ENCODE assay signal across 8 cellular contexts in genomic region chr2:238203973-238204683, GRCh38. TPM values are rescaled to one million over a fixed set of nuclear protein-coding genes. Genes with fewer than 3 reads are reported as not detected.
A peak's percentile ranks its signal among the peaks of the same experiment; 100 is the strongest.
DNase-seq lines count a peak whose midpoint lies in the region; ATAC-seq, FAIRE-seq and TF ChIP-seq lines count a peak whose summit lies in the region.

No MANE protein-coding gene starts in this region.

- WGBS in esophagus, 2 donors, result 57% methylated on average over 18 of the region's 18 CpGs

- peak overlapping the region in 6 of 7 donors; percentile 93 to 97 (median 94) for H3K27ac Mint-ChIP-seq in CD4-positive, alpha-beta memory T cell
- peak overlapping the region; percentile 64; the same call in 1 of the 2 replicates for H3K27ac Mint-ChIP-seq in HFFc6
- H3K27ac Mint-ChIP-seq in progenitor cell of endocrine pancreas, result peak overlapping the region; percentile 70

- peak overlapping the region; percentile 79 for H3K27ac ChIP-seq in CD4-positive, alpha-beta memory T cell (ENCODE audit: low read depth, low read length)
- H3K27ac ChIP-seq in esophagus (ENCODE audit: low read depth in 2 of 2, low read length in 1 of 2), result peak overlapping the region; percentile 86 to 91

- H3K9me3 Mint-ChIP-seq in CD4-positive, alpha-beta memory T cell, result no peaks in the 10 kb centered on the region
- H3K9me3 Mint-ChIP-seq in HFFc6, result no peaks in the 10 kb centered on the region; the same call in 1 of the 2 replicates
- peaks cover 8% of the 10 kb centered on the region for H3K9me3 Mint-ChIP-seq in progenitor cell of endocrine pancreas (ENCODE audit: low read depth)

- CTCF ChIA-PET in CD4-positive, alpha-beta memory T cell (lab: Charles Lee; ENCODE audit: partially characterized antibody), result interaction anchor here (0.6 to 1.3 kb wide), 2 partner anchors 14 to 281 kb away, joined by 3 to 5 read pairs; no protein-coding TSS in a partner anchor
- CTCF ChIA-PET in HEK293T (lab: Yijun Ruan, JAX), result no interaction called here

- TF ChIP-seq CTCF in HFFc6 (IDR thresholded peaks at IDR 0.05) (no peak), progenitor cell of endocrine pancreas (IDR thresholded peaks at IDR 0.05; ENCODE audit: unreplicated experiment) (no peak)

- no peaks in the 10 kb centered on the region for H3K27me3 ChIP-seq in CD4-positive, alpha-beta memory T cell (ENCODE audit: insufficient read depth, low read length)
- H3K27me3 ChIP-seq in esophagus (ENCODE audit: control insufficient read depth in 1 of 2, insufficient read depth in 2 of 2, low read length in 2 of 2), result no peaks in the 10 kb centered on the region

- no peak; the same call in 2 of the 3 replicates for ATAC-seq in SK-N-SH treated with all-trans-retinoic acid at 6 μM for 48 hours

- peaks cover 25 to 42% (median 32%) of the 10 kb centered on the region in 4 donors for H3K4me1 Mint-ChIP-seq in CD4-positive, alpha-beta memory T cell
- peaks cover 27% of the 10 kb centered on the region for H3K4me1 Mint-ChIP-seq in HFFc6 (ENCODE audit: low read depth)
- H3K4me1 Mint-ChIP-seq in progenitor cell of endocrine pancreas (ENCODE audit: low read depth), result peaks cover 19% of the 10 kb centered on the region

- DNase-seq in CD4-positive, alpha-beta memory T cell, result peak in 1 of 5 donors; percentile 6
- DNase-seq in HFFc6 (no peak), progenitor cell of endocrine pancreas (ENCODE audit: low spot score, unreplicated experiment) (no peak), midbrain (lab: John Stamatoyannopoulos, UW) (no peak), HEK293T (ENCODE audit: extremely low spot score) (no peak), urothelium cell line (ENCODE audit: low spot score) (no peak)

- no peaks in the 10 kb centered on the region for H3K27me3 Mint-ChIP-seq in CD4-positive, alpha-beta memory T cell
- H3K27me3 Mint-ChIP-seq in HFFc6 (ENCODE audit: insufficient read depth) (no peaks in the 10 kb centered on the region), progenitor cell of endocrine pancreas (no peaks in the 10 kb centered on the region)

- intact Hi-C loops in CD4-positive, alpha-beta memory T cell (cut with micrococcal nuclease), result loop anchor here (1.0 to 5.0 kb wide), 7 partner anchors 27 to 532 kb away; partner anchors contain the start of genes HES6, PER2 and TRAF3IP1

- H3K36me3 Mint-ChIP-seq in CD4-positive, alpha-beta memory T cell, result peaks cover 3 to 17% of the 10 kb centered on the region in 2 donors
- H3K36me3 Mint-ChIP-seq in HFFc6 (ENCODE audit: low read depth) (peaks cover 19% of the 10 kb centered on the region), progenitor cell of endocrine pancreas (ENCODE audit: insufficient read depth) (peaks cover 1% of the 10 kb centered on the region)

- H3K9me3 ChIP-seq in CD4-positive, alpha-beta memory T cell (ENCODE audit: control insufficient read depth in 1 of 2, low read length in 2 of 2), result no peaks in the 10 kb centered on the region
- H3K9me3 ChIP-seq in esophagus (ENCODE audit: control insufficient read depth in 2 of 2, insufficient read depth in 1 of 2, low read depth in 1 of 2, low read length in 1 of 2), result no peaks in the 10 kb centered on the region

- H3K4me3 ChIP-seq in CD4-positive, alpha-beta memory T cell (ENCODE audit: low read length in 2 of 2), result peak overlapping the region in 1 of 2 donors; percentile 50
- H3K4me3 ChIP-seq in esophagus (ENCODE audit: low read depth in 1 of 2, low read length in 2 of 2), result peak overlapping the region; percentile 47 to 84

- H3K4me1 ChIP-seq in CD4-positive, alpha-beta memory T cell (ENCODE audit: insufficient read depth, low read length), result peaks cover 40% of the 10 kb centered on the region
- H3K4me1 ChIP-seq in esophagus (ENCODE audit: control insufficient read depth in 2 of 2, insufficient read depth in 2 of 2, low read length in 1 of 2), result peaks cover 2 to 4% of the 10 kb centered on the region in 2 donors

- H3K4me3 Mint-ChIP-seq in CD4-positive, alpha-beta memory T cell, result peak overlapping the region; percentile 78 to 89 (median 86)
- peak overlapping the region; percentile 71 for H3K4me3 Mint-ChIP-seq in HFFc6
- H3K4me3 Mint-ChIP-seq in progenitor cell of endocrine pancreas (ENCODE audit: low read depth), result peak overlapping the region; percentile 77

- no peaks in the 10 kb centered on the region for H3K36me3 ChIP-seq in CD4-positive, alpha-beta memory T cell (ENCODE audit: insufficient read depth, low read length)
- H3K36me3 ChIP-seq in esophagus (ENCODE audit: control insufficient read depth in 2 of 2, insufficient read depth in 2 of 2, low read length in 1 of 2), result no peaks in the 10 kb centered on the region

- POLR2A ChIA-PET in CD4-positive, alpha-beta memory T cell (lab: Charles Lee; ENCODE audit: partially characterized antibody), result interaction anchor here (0.5 to 2.8 kb wide), 9 partner anchors 13 to 545 kb away, joined by 3 to 15 read pairs (median 5); partner anchors contain the start of genes HES6 and SCLY
- POLR2A ChIA-PET in HEK293T (lab: Yijun Ruan, JAX), result interaction anchor here (0.5 to 3.1 kb wide), 9 partner anchors 9 to 494 kb away, joined by 3 to 11 read pairs (median 4); partner anchors contain the start of gene HES6

- no peak for FAIRE-seq in urothelium cell line (lab: Jason Lieb, UNC)

TF ChIP-seq in SK-N-SH treated with all-trans-retinoic acid at 6 μM for 48 hours, 23 proteins besides CTCF, POLR2A, EP300 and RAD21:
- TF ChIP-seq CSDC2 (CRISPR knock-in tag; IDR thresholded peaks at IDR 0.05), result 0 out of 2 replicates have a peak, but pooled peaks have one; percentile 3
- TF ChIP-seq, protein P1, sequence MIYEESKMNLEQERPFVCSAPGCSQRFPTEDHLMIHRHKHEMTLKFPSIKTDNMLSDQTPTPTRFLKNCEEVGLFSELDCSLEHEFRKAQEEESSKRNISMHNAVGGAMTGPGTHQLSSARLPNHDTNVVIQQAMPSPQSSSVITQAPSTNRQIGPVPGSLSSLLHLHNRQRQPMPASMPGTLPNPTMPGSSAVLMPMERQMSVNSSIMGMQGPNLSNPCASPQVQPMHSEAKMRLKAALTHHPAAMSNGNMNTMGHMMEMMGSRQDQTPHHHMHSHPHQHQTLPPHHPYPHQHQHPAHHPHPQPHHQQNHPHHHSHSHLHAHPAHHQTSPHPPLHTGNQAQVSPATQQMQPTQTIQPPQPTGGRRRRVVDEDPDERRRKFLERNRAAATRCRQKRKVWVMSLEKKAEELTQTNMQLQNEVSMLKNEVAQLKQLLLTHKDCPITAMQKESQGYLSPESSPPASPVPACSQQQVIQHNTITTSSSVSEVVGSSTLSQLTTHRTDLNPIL (CRISPR knock-in tag; IDR thresholded peaks at IDR 0.05; ENCODE audit: low read depth), result no peak
- TF ChIP-seq TCF4 (CRISPR knock-in tag; IDR thresholded peaks at IDR 0.05; ENCODE audit: borderline replicate concordance), result no peak
TF ChIP-seq in SK-N-SH treated with all-trans-retinoic acid at 6 μM for 48 hours: peak in this region for 1.

TF ChIP-seq in HEK293T, 16 proteins besides CTCF, POLR2A, EP300 and RAD21:
- TF ChIP-seq ZNF384 (IDR thresholded peaks at IDR 0.05) (no peak), FOXK2 (IDR thresholded peaks at IDR 0.05) (no peak), ELF4 (IDR thresholded peaks at IDR 0.05) (no peak), L3MBTL2 (conservative IDR thresholded peaks at IDR 0.05) (no peak), CTBP1 (IDR thresholded peaks at IDR 0.05; ENCODE audit: borderline replicate concordance) (no peak), SP1 (IDR thresholded peaks at IDR 0.05) (no peak), LEF1 (IDR thresholded peaks at IDR 0.05; ENCODE audit: borderline replicate concordance) (no peak), ARNT (IDR thresholded peaks at IDR 0.05) (no peak), FOXA1 (IDR thresholded peaks at IDR 0.05) (no peak), NFRKB (IDR thresholded peaks at IDR 0.05) (no peak), TARDBP (IDR thresholded peaks at IDR 0.05) (no peak), HDGF (IDR thresholded peaks at IDR 0.05; ENCODE audit: borderline replicate concordance) (no peak), FOXM1 (IDR thresholded peaks at IDR 0.05; ENCODE audit: borderline replicate concordance) (no peak), BHLHE40 (IDR thresholded peaks at IDR 0.05; ENCODE audit: borderline replicate concordance) (no peak)

RNA-seq across cellular contexts. Expression of gene ILKAP, which starts 0.6 kb away (rescaled TPM):
- total RNA-seq in CD4-positive, alpha-beta memory T cell, result 10 to 100 TPM; 78.2 to 87.8 TPM
- polyA plus RNA-seq in CD4-positive, alpha-beta memory T cell, result 10 to 100 TPM; 44.4 to 48.3 TPM
- total RNA-seq in HFFc6 (2021; fragmentation: NEBNext Ultra II Directional; extraction: Animal tissue kit (Norgen Biotek cat#: 25700)), result 10 to 100 TPM; 27.3 to 34.3 (median 28.6) TPM
- polyA plus RNA-seq in esophagus, result 10 to 100 TPM; 36.7 to 41.4 TPM
- total RNA-seq in progenitor cell of endocrine pancreas, result 50.3 and 56.3 TPM in 2 replicates

RNA-seq across cellular contexts. Expression of gene HES6, which starts 35.7 kb away (rescaled TPM):
- total RNA-seq in CD4-positive, alpha-beta memory T cell, result 1 to 10 TPM in 1 of 2 experiments, under 1 TPM in 1; 0.67 to 2.1 TPM
- polyA plus RNA-seq in CD4-positive, alpha-beta memory T cell, result 1 to 10 TPM in 1 of 2 donors, under 1 TPM in 1; 0.99 to 4.9 TPM
- 1 to 10 TPM in 2 of 6 experiments, under 1 TPM in 4; 0.47 to 1.0 (median 0.82) TPM for total RNA-seq in HFFc6 (2021; fragmentation: NEBNext Ultra II Directional; extraction: Animal tissue kit (Norgen Biotek cat#: 25700))
- polyA plus RNA-seq in esophagus, result 1 to 10 TPM; 2.5 to 3.0 TPM
- 64.2 and 64.7 TPM in 2 replicates for total RNA-seq in progenitor cell of endocrine pancreas

RNA-seq across cellular contexts. Expression of gene ERFE, which starts 45.4 kb away (rescaled TPM):
- not detected for total RNA-seq in CD4-positive, alpha-beta memory T cell
- polyA plus RNA-seq in CD4-positive, alpha-beta memory T cell, result not detected
- under 1 TPM in 5 of 6 experiments, not detected in 1; 0.19 to 0.46 (median 0.41) TPM for total RNA-seq in HFFc6 (2021; fragmentation: NEBNext Ultra II Directional; extraction: Animal tissue kit (Norgen Biotek cat#: 25700))
- under 1 TPM; 0.06 to 0.38 TPM for polyA plus RNA-seq in esophagus
- total RNA-seq in progenitor cell of endocrine pancreas, result 0.91 and 1.3 TPM in 2 replicates

Comparison
In these comparisons a context has a peak if more than half of its experiments do, and no peak if none do; other contexts are left out.
1. RNA of gene HES6, which starts 35.7 kb away (total RNA-seq): 64.2 to 64.7 TPM in progenitor cell of endocrine pancreas; 0.67 to 2.1 TPM in CD4-positive, alpha-beta memory T cell and 0.47 to 1.0 TPM in HFFc6; every median in the first group is over 10 times any median in the second.
2. Peak in every context shown above with its lines, with median percentiles within 50 percentile points of each other: H3K27ac Mint-ChIP-seq and H3K4me3 Mint-ChIP-seq.